ENCODE assay signal across 25 cellular contexts in genomic region chr2:188573453-188573852, GRCh38.
DNase-seq lines count a peak whose midpoint lies in the region; ATAC-seq and TF ChIP-seq lines count a peak whose summit lies in the region.
"Had no signal": no experiment of that assay in that cellular context is flagged by ENCODE, and none has a peak within 500 bp of the region (broad histone marks: within the 10 kb centered on the region; RNA-seq: fewer than 3 reads in every experiment).

No MANE protein-coding gene starts in this region.

- H3K4me1 Mint-ChIP-seq in HFFc6 (ENCODE audit: low read depth): 0 out of 2 replicates have a peak, but pooled peaks cover 9% of the 10 kb centered on the region
- H3K4me1 Mint-ChIP-seq: stimulated activated effector memory CD8-positive, alpha-beta T cell treated with anti-CD3 and anti-CD28 coated beads, Interleukin-12 subunit alpha, Interleukin-12 subunit beta, amount 100 ng/mL, for 72 hours had no signal

- H3K27me3 Mint-ChIP-seq in HFFc6 (ENCODE audit: insufficient read depth): no peaks in the 10 kb centered on the region

- H3K9me3 Mint-ChIP-seq in HFFc6: no peaks in the 10 kb centered on the region
- H3K9me3 Mint-ChIP-seq: activated T-helper 2 cell treated with anti-CD3 and anti-CD28 coated beads, Interferon-gamma antibody, Interleukin-2, Interleukin-4, amounts not matched to agents 10 μg/mL and 5 μg/mL and 100 μg/mL, durations not matched to agents 14 hours and 24 hours and 36 hours; H9; stimulated activated effector memory CD8-positive, alpha-beta T cell treated with anti-CD3 and anti-CD28 coated beads, Interleukin-12 subunit alpha, Interleukin-12 subunit beta, amount 100 ng/mL, for 72 hours had no signal

- H3K4me3 ChIP-seq in LNCaP clone FGC (ENCODE audit: low read depth, low read length): no peak overlapping the region
- no peak overlapping the region for H3K4me3 ChIP-seq in astrocyte of the cerebellum (ENCODE audit: low read depth, low read length)
- H3K4me3 ChIP-seq in vagina: no peak overlapping the region
- H3K4me3 ChIP-seq: adrenal gland, BLaER1, dorsolateral prefrontal cortex, MG63, right atrium auricular region had no signal

- in situ Hi-C loops in astrocyte of the cerebellum (cut with HindIII; ENCODE audit: low sequenced_read_pairs): no loop called here

- H3K27me3 ChIP-seq in vagina: no peaks in the 10 kb centered on the region
- H3K27me3 ChIP-seq: adrenal gland, BLaER1, dorsolateral prefrontal cortex, MG63, neutrophil, right atrium auricular region had no signal

- no peaks in the 10 kb centered on the region for H3K9me3 ChIP-seq in vagina
- H3K9me3 ChIP-seq: adrenal gland, BLaER1, MG63, right atrium auricular region had no signal

- H3K4me1 ChIP-seq in vagina: peaks cover 27% of the 10 kb centered on the region
- H3K4me1 ChIP-seq: adrenal gland, BLaER1, right atrium auricular region had no signal

- no peak for TF ChIP-seq CTCF in LNCaP clone FGC (IDR thresholded peaks at IDR 0.05; ENCODE audit: control insufficient read depth, extremely low read depth, insufficient read depth)
- no peak for TF ChIP-seq CTCF in astrocyte of the cerebellum (IDR thresholded peaks at IDR 0.05; ENCODE audit: low read depth, low read length, missing control alignments)
- no peak for TF ChIP-seq CTCF in vagina (IDR thresholded peaks at IDR 0.05)
- no peak for TF ChIP-seq CTCF in HFFc6 (IDR thresholded peaks at IDR 0.05)

- ATAC-seq in left cardiac atrium: no peak
- ATAC-seq: HepG2; left ventricle myocardium superior; stimulated activated effector memory CD8-positive, alpha-beta T cell treated with anti-CD3 and anti-CD28 coated beads, Interleukin-12 subunit alpha, Interleukin-12 subunit beta, amount 100 ng/mL, for 72 hours had no signal

- intact Hi-C loops in vagina (cut with DNase I): no loop called here
- intact Hi-C loops in left cardiac atrium (cut with DNase I): no loop called here

- no peak overlapping the region for H3K27ac Mint-ChIP-seq in HFFc6
- H3K27ac Mint-ChIP-seq: activated T-helper 2 cell treated with anti-CD3 and anti-CD28 coated beads, Interferon-gamma antibody, Interleukin-2, Interleukin-4, amounts not matched to agents 10 μg/mL and 5 μg/mL and 100 μg/mL, durations not matched to agents 14 hours and 24 hours and 36 hours; H9; stimulated activated effector memory CD8-positive, alpha-beta T cell treated with anti-CD3 and anti-CD28 coated beads, Interleukin-12 subunit alpha, Interleukin-12 subunit beta, amount 100 ng/mL, for 72 hours had no signal

- no peaks in the 10 kb centered on the region for H3K36me3 ChIP-seq in vagina
- H3K36me3 ChIP-seq: adrenal gland, BLaER1, neutrophil, right atrium auricular region had no signal

- DNase-seq in LNCaP clone FGC (ENCODE audit: low read depth) (peak; percentile 97), astrocyte of the cerebellum (ENCODE audit: low read depth) (peak; percentile 20), left kidney (ENCODE audit: low read depth, low spot score) (peak; percentile 12), vagina (ENCODE audit: extremely low spot score in 2 of 2) (no peak), left cardiac atrium (no peak), HFFc6 (no peak)
- DNase-seq in activated naive CD4-positive, alpha-beta T cell treated with anti-CD3 and anti-CD28 coated beads, Interleukin-2, amount 50 U/mL, for 16 hours: no peak
- DNase-seq: activated CD4-positive, alpha-beta T cell treated with anti-CD3 and anti-CD28 coated beads for 4 hours; adrenal gland; dorsolateral prefrontal cortex; GF-D8; H9; left ventricle myocardium superior; MG63; NCI-H1694; NCI-H2227 treated with DMSO at 0.1 percent for 48 hours; NK-92 treated with Interleukin-12 subunit alpha and Interleukin-12 subunit beta, amount 100 ng/mL, for 24 hours; SW 1271 had no signal

- TF ChIP-seq POLR2A in vagina (IDR thresholded peaks at IDR 0.05): no peak

- H3K36me3 Mint-ChIP-seq in HFFc6 (ENCODE audit: low read depth): peaks cover 30% of the 10 kb centered on the region; the same call in 1 of the 2 replicates
- H3K36me3 Mint-ChIP-seq: stimulated activated effector memory CD8-positive, alpha-beta T cell treated with anti-CD3 and anti-CD28 coated beads, Interleukin-12 subunit alpha, Interleukin-12 subunit beta, amount 100 ng/mL, for 72 hours had no signal

- no peak overlapping the region for H3K4me3 Mint-ChIP-seq in HFFc6
- H3K4me3 Mint-ChIP-seq: H9; stimulated activated effector memory CD8-positive, alpha-beta T cell treated with anti-CD3 and anti-CD28 coated beads, Interleukin-12 subunit alpha, Interleukin-12 subunit beta, amount 100 ng/mL, for 72 hours had no signal

- H3K27ac ChIP-seq in vagina: peak overlapping the region; percentile 80
- H3K27ac ChIP-seq: adrenal gland, BLaER1, dorsolateral prefrontal cortex, epithelial cell of prostate, neutrophil, right atrium auricular region had no signal

Comparison
In these comparisons a context has a peak if more than half of its experiments do, and no peak if none do; other contexts are left out.
1. DNase-seq: peak in LNCaP clone FGC (single experiment), astrocyte of the cerebellum (single experiment) and left kidney (single experiment); none in vagina (0 of 2), activated naive CD4-positive, alpha-beta T cell treated with anti-CD3 and anti-CD28 coated beads, Interleukin-2, amount 50 U/mL, for 16 hours (single experiment), left cardiac atrium (single experiment) and HFFc6 (single experiment).